In the genomic region with DNA sequence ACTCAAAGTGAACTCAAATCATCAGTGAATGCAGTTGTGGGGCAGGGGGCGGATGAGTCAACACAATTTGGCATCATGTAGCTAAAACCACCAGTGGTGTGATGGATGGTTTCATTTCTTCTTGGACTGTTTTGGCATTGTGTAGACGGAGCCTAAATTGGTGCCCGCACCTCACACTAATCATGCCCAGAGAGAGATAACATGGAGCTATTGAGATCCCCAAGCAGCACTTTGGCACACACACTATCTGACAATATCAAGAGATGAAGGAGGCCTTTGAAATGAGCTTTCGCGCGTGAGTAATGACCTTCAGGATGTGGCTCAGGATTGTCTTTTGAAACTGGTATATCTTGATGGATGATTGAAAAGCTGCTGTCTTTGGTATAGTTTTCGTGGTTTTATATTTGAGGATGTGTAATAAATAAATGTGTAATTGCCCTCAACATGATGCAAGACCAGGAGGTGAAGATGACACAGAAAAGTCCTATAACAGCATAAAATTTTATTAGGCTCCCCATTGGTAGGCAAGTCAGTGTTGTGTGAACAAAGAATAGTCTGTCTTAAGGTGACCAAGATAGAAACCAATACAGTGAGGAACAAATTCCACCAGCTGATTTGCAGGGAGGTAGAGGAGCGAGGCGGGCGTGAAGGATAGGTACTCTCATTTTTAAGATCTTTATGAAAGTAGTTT, we compare ENCODE assay signal across 17 cellular contexts.
A peak's percentile ranks its signal among the peaks of the same experiment; 100 is the strongest.
DNase-seq lines count a peak whose midpoint lies in the region; ATAC-seq and TF ChIP-seq lines count a peak whose summit lies in the region.
"Had no signal": no experiment of that assay in that cellular context is flagged by ENCODE, and none has a peak within 500 bp of the region (broad histone marks: within the 10 kb centered on the region; RNA-seq: fewer than 3 reads in every experiment).

No MANE protein-coding gene starts in this region.

- TF ChIP-seq CTCF in spleen (IDR thresholded peaks at IDR 0.05 in 8 of 11, conservative IDR thresholded peaks at IDR 0.05 in 3 of 11): no peak

- H3K9me3 ChIP-seq in spleen: no peaks in the 10 kb centered on the region
- H3K9me3 ChIP-seq in HAP-1: no peaks in the 10 kb centered on the region
- H3K9me3 ChIP-seq: Caco-2, left ventricle myocardium inferior had no signal

- in situ Hi-C loops in HAP-1 (cut with MboI; ENCODE audit: low sequenced_read_pairs): no loop called here

- H3K4me3 Mint-ChIP-seq in activated naive CD4-positive, alpha-beta T cell treated with anti-CD3 and anti-CD28 coated beads for 36 hours: peak overlapping the region; percentile 17
- H3K4me3 Mint-ChIP-seq: neural crest cell had no signal

- peak overlapping the region; percentile 87 for H3K27ac Mint-ChIP-seq in activated naive CD4-positive, alpha-beta T cell treated with anti-CD3 and anti-CD28 coated beads for 36 hours

- no peak overlapping the region for H3K27ac ChIP-seq in spleen
- H3K27ac ChIP-seq: 22Rv1, cardiac muscle cell, left ventricle myocardium inferior, skin epidermis had no signal

- intact Hi-C loops in activated naive CD4-positive, alpha-beta T cell treated with anti-CD3 and anti-CD28 coated beads for 36 hours (cut with micrococcal nuclease): loop anchor here (1.0 to 10.0 kb wide), 9 partner anchors 8 to 788 kb away; no protein-coding TSS in a partner anchor
- intact Hi-C loops in spleen (cut with DNase I; ENCODE audit: low total_unique reads): no loop called here

- CTCF ChIA-PET in activated naive CD4-positive, alpha-beta T cell treated with anti-CD3 and anti-CD28 coated beads for 36 hours (lab: Charles Lee): interaction anchor here (0.7 to 1.5 kb wide), 6 partner anchors 8 to 171 kb away, joined by 3 to 4 read pairs (median 3); no protein-coding TSS in a partner anchor

- peaks cover 80% of the 10 kb centered on the region for H3K4me1 Mint-ChIP-seq in activated naive CD4-positive, alpha-beta T cell treated with anti-CD3 and anti-CD28 coated beads for 36 hours (ENCODE audit: low read depth)

- H3K36me3 ChIP-seq in spleen: no peaks in the 10 kb centered on the region
- H3K36me3 ChIP-seq in HAP-1 (replicated peaks): no peaks in the 10 kb centered on the region
- H3K36me3 ChIP-seq: cardiac muscle cell, left ventricle myocardium inferior had no signal

- no peak for TF ChIP-seq POLR2A in spleen (IDR thresholded peaks at IDR 0.05)

- H3K27me3 ChIP-seq in spleen (replicated peaks in 1 of 7) (no peaks in the 10 kb centered on the region), HAP-1 (ENCODE audit: low read depth) (no peaks in the 10 kb centered on the region)
- H3K27me3 ChIP-seq: cardiac muscle cell had no signal

- H3K4me3 ChIP-seq in spleen (no peak overlapping the region), HAP-1 (no peak overlapping the region)
- H3K4me3 ChIP-seq: cardiac muscle cell, left ventricle myocardium inferior, skin epidermis had no signal

- 77 to 92% (median 85%) methylated on average over 10 of the region's 10 CpGs for WGBS in spleen, 5 donors

- no peaks in the 10 kb centered on the region for H3K9me3 Mint-ChIP-seq in activated naive CD4-positive, alpha-beta T cell treated with anti-CD3 and anti-CD28 coated beads for 36 hours

- peaks cover 0 to 29% (median 4%) of the 10 kb centered on the region in 6 donors for H3K4me1 ChIP-seq in spleen
- no peaks in the 10 kb centered on the region for H3K4me1 ChIP-seq in HAP-1
- H3K4me1 ChIP-seq: Caco-2 had no signal

- DNase-seq in activated CD4-positive, CD25-positive, alpha-beta regulatory T cell (lab: John Stamatoyannopoulos, UW): no peak
- peak; percentile 73 for DNase-seq in activated naive CD4-positive, alpha-beta T cell treated with anti-CD3 and anti-CD28 coated beads for 36 hours
- peak; percentile 63 for DNase-seq in stimulated activated CD8-positive, alpha-beta memory T cell treated with anti-CD3 and anti-CD28 coated beads, Interleukin-4, amount 100 ng/mL, for 48 hours
- DNase-seq in spleen (no peak), GF-D8 (lab: John Stamatoyannopoulos, UW) (no peak), HAP-1 (ENCODE audit: low spot score in 2 of 2) (no peak)
- DNase-seq: Caco-2, left ventricle myocardium inferior, NCI-H2081 treated with DMSO at 0.1 percent for 48 hours, OCI-M1, SW 1271 had no signal

- no peaks in the 10 kb centered on the region for H3K27me3 Mint-ChIP-seq in activated naive CD4-positive, alpha-beta T cell treated with anti-CD3 and anti-CD28 coated beads for 36 hours (ENCODE audit: low read depth)

- ATAC-seq in activated CD4-positive, CD25-positive, alpha-beta regulatory T cell treated with anti-CD3 and anti-CD28 coated beads, Interleukin-2, amount 50 U/mL, for 24 hours: peak; percentile 70 to 80
- peak; percentile 67 for ATAC-seq in HG03565 (IDR thresholded peaks at IDR 0.05; ENCODE audit: unreplicated experiment)

- peaks cover 11% of the 10 kb centered on the region for H3K36me3 Mint-ChIP-seq in activated naive CD4-positive, alpha-beta T cell treated with anti-CD3 and anti-CD28 coated beads for 36 hours (ENCODE audit: low read depth)

Comparison
In these comparisons a context has a peak if more than half of its experiments do, and no peak if none do; other contexts are left out.
1. DNase-seq: peak in activated naive CD4-positive, alpha-beta T cell treated with anti-CD3 and anti-CD28 coated beads for 36 hours (single experiment) and stimulated activated CD8-positive, alpha-beta memory T cell treated with anti-CD3 and anti-CD28 coated beads, Interleukin-4, amount 100 ng/mL, for 48 hours (single experiment); none in activated CD4-positive, CD25-positive, alpha-beta regulatory T cell (0 of 4), spleen (single experiment), GF-D8 (single experiment) and HAP-1 (0 of 2).